Comparison of ENCODE assay signal across 8 cellular contexts in genomic region chr14:54902143-54902520, GRCh38. TPM values are rescaled to one million over a fixed set of nuclear protein-coding genes. Genes with fewer than 3 reads are reported as not detected.
DNase-seq lines count a peak whose midpoint lies in the region; ATAC-seq and TF ChIP-seq lines count a peak whose summit lies in the region.

No MANE protein-coding gene starts in this region.

- no peak overlapping the region for H3K27ac ChIP-seq in AG04450 (ENCODE audit: low read depth, low read length)

- H3K27me3 ChIP-seq in AG04450 (ENCODE audit: control insufficient read depth, insufficient read depth, low read length): peaks cover 27% of the 10 kb centered on the region

- no peaks in the 10 kb centered on the region for H3K27me3 Mint-ChIP-seq in activated CD4-positive, alpha-beta memory T cell treated with anti-CD3 and anti-CD28 coated beads for 36 hours
- peaks cover 25% of the 10 kb centered on the region for H3K27me3 Mint-ChIP-seq in mesothelial cell of epicardium (ENCODE audit: low read depth)

- intact Hi-C loops in activated CD4-positive, alpha-beta memory T cell treated with anti-CD3 and anti-CD28 coated beads for 36 hours (cut with micrococcal nuclease): loop anchor here (1.0 to 10.0 kb wide), 9 partner anchors 9 to 505 kb away; partner anchors contain the start of genes CDKN3, CGRRF1, SOCS4 and WDHD1

- peak overlapping the region; percentile 87 for H3K4me3 Mint-ChIP-seq in activated CD4-positive, alpha-beta memory T cell treated with anti-CD3 and anti-CD28 coated beads for 36 hours
- H3K4me3 Mint-ChIP-seq in mesothelial cell of epicardium: peak overlapping the region; percentile 77

- TF ChIP-seq CTCF in AG04450 (IDR thresholded peaks at IDR 0.05; ENCODE audit: low read depth, low read length) (peak; percentile 16), mesothelial cell of epicardium (IDR thresholded peaks at IDR 0.05; ENCODE audit: unreplicated experiment) (no peak)

- H3K4me1 Mint-ChIP-seq in activated CD4-positive, alpha-beta memory T cell treated with anti-CD3 and anti-CD28 coated beads for 36 hours (ENCODE audit: low read depth): peaks cover 25% of the 10 kb centered on the region
- H3K4me1 Mint-ChIP-seq in mesothelial cell of epicardium: peaks cover 4% of the 10 kb centered on the region

- POLR2A ChIA-PET in AG04450 (lab: Yijun Ruan, JAX): no interaction called here
- POLR2A ChIA-PET in activated CD4-positive, alpha-beta memory T cell treated with anti-CD3 and anti-CD28 coated beads for 36 hours (lab: Charles Lee): interaction anchor here (0.6 to 2.1 kb wide), 2 partner anchors 21 to 126 kb away, joined by 7 to 10 read pairs; no protein-coding TSS in a partner anchor

- no peaks in the 10 kb centered on the region for H3K9me3 ChIP-seq in AG04450 (ENCODE audit: control insufficient read depth, insufficient read depth, low read length)

- peaks cover 4% of the 10 kb centered on the region for H3K36me3 Mint-ChIP-seq in activated CD4-positive, alpha-beta memory T cell treated with anti-CD3 and anti-CD28 coated beads for 36 hours
- H3K36me3 Mint-ChIP-seq in mesothelial cell of epicardium: no peaks in the 10 kb centered on the region

- CTCF ChIA-PET in AG04450 (lab: Charles Lee): interaction anchor here (1.0 kb wide), 1 partner anchor 22 kb away, joined by 6 read pairs; no protein-coding TSS in a partner anchor
- CTCF ChIA-PET in activated CD4-positive, alpha-beta memory T cell treated with anti-CD3 and anti-CD28 coated beads for 36 hours (lab: Charles Lee): interaction anchor here (0.7 to 2.7 kb wide), 11 partner anchors 8 to 414 kb away, joined by 3 to 15 read pairs (median 7); no protein-coding TSS in a partner anchor

- H3K4me3 ChIP-seq in AG04450 (ENCODE audit: low read depth, low read length): peak overlapping the region; percentile 77

- DNase-seq in AG04450 (ENCODE audit: low read depth, low spot score): no peak
- peak; percentile 2 for DNase-seq in NCI-H446 treated with DMSO at 0.1 percent for 48 hours (lab: John Stamatoyannopoulos, UW)
- peak; percentile 89 for DNase-seq in activated CD4-positive, alpha-beta memory T cell treated with anti-CD3 and anti-CD28 coated beads for 36 hours
- peak; percentile 62 for DNase-seq in effector CD8-positive, alpha-beta T cell (lab: John Stamatoyannopoulos, UW)
- DNase-seq in mesothelial cell of epicardium (ENCODE audit: low spot score in 2 of 2, unreplicated experiment in 2 of 2): peak; percentile 40 to 65
- peak; percentile 44 to 57 for DNase-seq in stimulated activated CD8-positive, alpha-beta memory T cell treated with anti-CD3 and anti-CD28 coated beads, Interleukin-4, amount 100 ng/mL, for 1 hour (ENCODE audit: low read depth in 2 of 2, low spot score in 1 of 2)

- H3K9me3 Mint-ChIP-seq in activated CD4-positive, alpha-beta memory T cell treated with anti-CD3 and anti-CD28 coated beads for 36 hours: no peaks in the 10 kb centered on the region
- no peaks in the 10 kb centered on the region for H3K9me3 Mint-ChIP-seq in mesothelial cell of epicardium

- peak overlapping the region; percentile 80 for H3K27ac Mint-ChIP-seq in activated CD4-positive, alpha-beta memory T cell treated with anti-CD3 and anti-CD28 coated beads for 36 hours
- no peak overlapping the region for H3K27ac Mint-ChIP-seq in mesothelial cell of epicardium

- ATAC-seq in GM18520 (IDR thresholded peaks at IDR 0.05; ENCODE audit: unreplicated experiment) (peak; percentile 29), HG03060 (IDR thresholded peaks at IDR 0.05; ENCODE audit: low read depth, unreplicated experiment) (peak; percentile 18)

RNA-seq across cellular contexts. Expression of gene GCH1, which starts 0.5 kb away (rescaled TPM):
- polyA plus RNA-seq in AG04450 (2011; rRNA removed): 0.67 and 0.88 TPM in 2 replicates
- 0.87 and 1.4 TPM in 2 replicates for polyA minus RNA-seq in AG04450 (2011; rRNA and poly(A)+ RNA removed)
- total RNA-seq in activated CD4-positive, alpha-beta memory T cell treated with anti-CD3 and anti-CD28 coated beads for 36 hours: 10 to 100 TPM; 40.8 to 42.3 TPM
- total RNA-seq in mesothelial cell of epicardium: 3.1 to 3.6 TPM (median 3.5 TPM) in 3 replicates
